In the genomic region with DNA sequence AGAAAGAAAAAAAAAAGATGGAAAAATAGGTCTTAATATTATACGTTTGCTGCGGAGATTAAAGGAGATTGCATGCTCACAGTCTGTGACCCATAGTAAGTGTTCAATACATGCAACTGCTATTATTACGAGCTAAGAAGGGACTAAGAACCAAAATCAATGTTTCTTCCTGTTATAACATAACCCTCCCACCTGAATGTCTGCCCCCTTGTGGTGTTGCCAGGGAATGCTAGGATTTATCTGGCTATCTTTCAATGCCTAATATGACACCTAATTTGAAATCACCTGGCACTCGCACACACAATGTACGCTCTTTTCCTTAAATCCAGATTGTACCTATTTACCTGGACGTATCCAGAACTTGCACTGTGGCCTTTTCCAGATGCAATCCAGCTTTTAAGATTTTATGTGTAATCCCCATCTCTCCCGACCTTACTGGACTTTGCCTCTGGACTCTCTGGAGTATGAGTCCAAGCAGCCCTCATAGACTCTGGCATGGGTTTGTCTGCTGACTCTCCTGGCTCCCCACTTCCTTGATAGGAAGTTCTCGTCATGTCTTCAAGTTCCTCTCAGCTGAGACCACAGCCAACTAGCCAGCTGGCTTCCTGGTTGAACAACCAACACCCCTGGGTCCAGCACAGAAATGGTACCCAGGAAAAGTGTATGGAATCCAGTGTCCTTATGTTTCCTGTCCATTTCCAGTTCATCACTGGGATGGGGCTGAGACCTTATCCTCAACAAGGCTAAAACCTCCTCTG, we compare ENCODE assay signal across 9 cellular contexts.
A peak's percentile ranks its signal among the peaks of the same experiment; 100 is the strongest.
DNase-seq lines count a peak whose midpoint lies in the region; ATAC-seq and TF ChIP-seq lines count a peak whose summit lies in the region.
"Had no signal": no experiment of that assay in that cellular context is flagged by ENCODE, and none has a peak within 500 bp of the region (broad histone marks: within the 10 kb centered on the region; RNA-seq: fewer than 3 reads in every experiment).

No MANE protein-coding gene starts in this region.

- H4K20me1 ChIP-seq in SK-N-SH (ENCODE audit: insufficient read depth) (no peaks in the 10 kb centered on the region), mammary epithelial cell (ENCODE audit: insufficient read depth, low read length) (no peaks in the 10 kb centered on the region)

- no peak overlapping the region for H3K4me3 ChIP-seq in SK-N-SH (ENCODE audit: low read depth in 2 of 2, low read length in 1 of 2)
- H3K4me3 ChIP-seq in mammary epithelial cell (replicated peaks in 1 of 3; ENCODE audit: insufficient read depth in 1 of 3, low read depth in 2 of 3, low read length in 3 of 3): no peak overlapping the region
- no peak overlapping the region for H3K4me3 ChIP-seq in vagina

- CTCF ChIA-PET in SK-N-SH (lab: Yijun Ruan, JAX): interaction anchor here (0.7 to 1.7 kb wide), 8 partner anchors 10 to 663 kb away, joined by 3 to 4 read pairs (median 3); a partner anchor contains a TSS
- CTCF ChIA-PET in mammary epithelial cell (lab: Charles Lee; ENCODE audit: low non-redundant PET): no interaction called here

- H3K4me1 Mint-ChIP-seq in neural crest cell: peaks cover 12% of the 10 kb centered on the region

- TF ChIP-seq EP300 in SK-N-SH (IDR thresholded peaks at IDR 0.05; ENCODE audit: borderline replicate concordance in 1 of 2, low read depth in 1 of 2, low read length in 1 of 2) (no peak), Ishikawa (IDR thresholded peaks at IDR 0.05; ENCODE audit: borderline replicate concordance) (no peak)

- peaks cover 27% of the 10 kb centered on the region for H3K36me3 Mint-ChIP-seq in neural crest cell (ENCODE audit: low read depth)

- H3K79me2 ChIP-seq in SK-N-SH (ENCODE audit: insufficient read depth): no peaks in the 10 kb centered on the region
- no peaks in the 10 kb centered on the region for H3K79me2 ChIP-seq in mammary epithelial cell (ENCODE audit: insufficient read depth, low read length)

- ATAC-seq in SK-N-SH treated with all-trans-retinoic acid at 6 μM for 48 hours (no peak), HG03342 (IDR thresholded peaks at IDR 0.05; ENCODE audit: unreplicated experiment) (no peak)

- H3K9ac ChIP-seq in SK-N-SH: no peak overlapping the region
- H3K9ac ChIP-seq in mammary epithelial cell (ENCODE audit: insufficient read depth, low read length): no peak overlapping the region

- DNase-seq in SK-N-SH: no peak
- no peak for DNase-seq in mammary epithelial cell
- peak; percentile 18 for DNase-seq in neural crest cell (ENCODE audit: low read depth, low spot score)
- no peak for DNase-seq in vagina (ENCODE audit: extremely low spot score in 2 of 2)
- DNase-seq in midbrain (lab: John Stamatoyannopoulos, UW): no peak
- DNase-seq: caudate nucleus had no signal

- H3K4me3 Mint-ChIP-seq in neural crest cell: peak overlapping the region; percentile 18

- in situ Hi-C loops in mammary epithelial cell (cut with MboI; ENCODE audit: low sequenced_read_pairs in 2 of 2): no loop called here

- TF ChIP-seq POLR2A in vagina (IDR thresholded peaks at IDR 0.05): no peak

- POLR2A ChIA-PET in SK-N-SH (lab: Yijun Ruan, JAX): no interaction called here

- no TSS peak for BruUV-seq in mammary epithelial cell (replicated peaks; lab: Mats Ljungman, UMichigan)

- H3K9me3 ChIP-seq in SK-N-SH (no peaks in the 10 kb centered on the region), mammary epithelial cell (replicated peaks; ENCODE audit: insufficient read depth, low read length) (no peaks in the 10 kb centered on the region), vagina (no peaks in the 10 kb centered on the region)

- no peak; the same call in 1 of the 2 replicates for TF ChIP-seq RAD21 in SK-N-SH (IDR thresholded peaks at IDR 0.05; ENCODE audit: low read length)
- peak; percentile 25; the same call in 1 of the 2 replicates for TF ChIP-seq RAD21 in Ishikawa (IDR thresholded peaks at IDR 0.05; ENCODE audit: low read depth)

- TF ChIP-seq CTCF in SK-N-SH (IDR thresholded peaks at IDR 0.05) (peak; percentile 66), mammary epithelial cell (conservative IDR thresholded peaks at IDR 0.05 in 1 of 2, IDR thresholded peaks at IDR 0.05 in 1 of 2; ENCODE audit: extremely low read depth in 1 of 2, insufficient read depth in 1 of 2, low read depth in 1 of 2, low read length in 2 of 2) (peak; percentile 35 to 46), neural crest cell (conservative IDR thresholded peaks at IDR 0.05) (peak; percentile 61), vagina (IDR thresholded peaks at IDR 0.05) (no peak)

- H2AFZ ChIP-seq in SK-N-SH (ENCODE audit: low read depth) (no peak overlapping the region), mammary epithelial cell (ENCODE audit: low read depth, low read length) (no peak overlapping the region)

- dilution Hi-C loops in mammary epithelial cell (cut with HindIII; ENCODE audit: low sequenced_read_pairs): no loop called here

- no peaks in the 10 kb centered on the region for H3K9me2 ChIP-seq in SK-N-SH

- peak overlapping the region in 1 of 2 experiments; percentile 87; a peak in 1 of 4 replicates for H3K27ac ChIP-seq in SK-N-SH (ENCODE audit: low read depth in 2 of 2, low read length in 1 of 2)
- no peak overlapping the region for H3K27ac ChIP-seq in mammary epithelial cell (ENCODE audit: insufficient read depth, low read depth, low read length)
- H3K27ac ChIP-seq in vagina: no peak overlapping the region

- peaks cover 5% of the 10 kb centered on the region for H3K9me3 Mint-ChIP-seq in neural crest cell

- intact Hi-C loops in mammary epithelial cell (cut with micrococcal nuclease): no loop called here
- intact Hi-C loops in vagina (cut with DNase I): no loop called here

- H3K4me1 ChIP-seq in SK-N-SH (ENCODE audit: control insufficient read depth in 1 of 2, insufficient read depth in 2 of 2, low read depth in 1 of 2, low read length in 1 of 2) (peaks cover 11 to 64% of the 10 kb centered on the region in 2 experiments), mammary epithelial cell (ENCODE audit: insufficient read depth, low read length) (peaks cover 37% of the 10 kb centered on the region), vagina (peaks cover 49% of the 10 kb centered on the region)

- H3K36me3 ChIP-seq in SK-N-SH (replicated peaks in 1 of 2; ENCODE audit: control insufficient read depth in 1 of 2, insufficient read depth in 2 of 2, low read length in 1 of 2): no peaks in the 10 kb centered on the region
- no peaks in the 10 kb centered on the region for H3K36me3 ChIP-seq in mammary epithelial cell (ENCODE audit: insufficient read depth, low read length)
- no peaks in the 10 kb centered on the region for H3K36me3 ChIP-seq in vagina

- WGBS in SK-N-SH (ENCODE audit: low lambda C conversion rate): 98% methylated on average over 8 of the region's 8 CpGs
- 96% methylated on average over 7 of the region's 8 CpGs for WGBS in mammary epithelial cell (ENCODE audit: low coverage, missing lambda C conversion rate)

- H3K4me2 ChIP-seq in SK-N-SH: no peak overlapping the region
- H3K4me2 ChIP-seq in mammary epithelial cell (ENCODE audit: insufficient read depth, low read depth, low read length): no peak overlapping the region

- H3K27me3 Mint-ChIP-seq in neural crest cell (ENCODE audit: low read depth): no peaks in the 10 kb centered on the region

- no peak overlapping the region for H3K27ac Mint-ChIP-seq in neural crest cell (ENCODE audit: unreplicated experiment)

- H3F3A ChIP-seq in SK-N-SH (replicated peaks; ENCODE audit: insufficient read depth): peaks cover 18% of the 10 kb centered on the region

- H3K27me3 ChIP-seq in SK-N-SH (ENCODE audit: insufficient read depth): no peaks in the 10 kb centered on the region
- H3K27me3 ChIP-seq in mammary epithelial cell (ENCODE audit: insufficient read depth, low read length): no peaks in the 10 kb centered on the region
- H3K27me3 ChIP-seq in vagina: no peaks in the 10 kb centered on the region

TF ChIP-seq in SK-N-SH, 30 proteins besides CTCF, POLR2A, EP300 and RAD21:
- TF ChIP-seq RCOR1 (IDR thresholded peaks at IDR 0.05; ENCODE audit: low read length) (no peak), SMC3 (IDR thresholded peaks at IDR 0.05; ENCODE audit: low read depth, low read length) (0 out of 2 replicates have a peak, but pooled peaks have one; percentile 21)

TF ChIP-seq in SK-N-SH treated with all-trans-retinoic acid at 6 μM for 48 hours, 23 proteins besides CTCF, POLR2A, EP300 and RAD21:
- TF ChIP-seq BACH2 (CRISPR knock-in tag; IDR thresholded peaks at IDR 0.05; ENCODE audit: borderline replicate concordance) (no peak), PPARA (CRISPR knock-in tag; IDR thresholded peaks at IDR 0.05; ENCODE audit: borderline replicate concordance) (no peak), ZFP3 (CRISPR knock-in tag; IDR thresholded peaks at IDR 0.05) (no peak), TCF4 (CRISPR knock-in tag; IDR thresholded peaks at IDR 0.05; ENCODE audit: borderline replicate concordance) (no peak), ZNF565 (CRISPR knock-in tag; conservative IDR thresholded peaks at IDR 0.05; ENCODE audit: low read depth) (no peak)

TF ChIP-seq in Ishikawa, 13 proteins besides CTCF, POLR2A, EP300 and RAD21 (continues in another document):
- no peak for TF ChIP-seq CEBPB (IDR thresholded peaks at IDR 0.05)
- TF ChIP-seq TEAD4 (IDR thresholded peaks at IDR 0.05): 0 out of 2 replicates have a peak, but pooled peaks have one; percentile 4
- TF ChIP-seq, protein P1, sequence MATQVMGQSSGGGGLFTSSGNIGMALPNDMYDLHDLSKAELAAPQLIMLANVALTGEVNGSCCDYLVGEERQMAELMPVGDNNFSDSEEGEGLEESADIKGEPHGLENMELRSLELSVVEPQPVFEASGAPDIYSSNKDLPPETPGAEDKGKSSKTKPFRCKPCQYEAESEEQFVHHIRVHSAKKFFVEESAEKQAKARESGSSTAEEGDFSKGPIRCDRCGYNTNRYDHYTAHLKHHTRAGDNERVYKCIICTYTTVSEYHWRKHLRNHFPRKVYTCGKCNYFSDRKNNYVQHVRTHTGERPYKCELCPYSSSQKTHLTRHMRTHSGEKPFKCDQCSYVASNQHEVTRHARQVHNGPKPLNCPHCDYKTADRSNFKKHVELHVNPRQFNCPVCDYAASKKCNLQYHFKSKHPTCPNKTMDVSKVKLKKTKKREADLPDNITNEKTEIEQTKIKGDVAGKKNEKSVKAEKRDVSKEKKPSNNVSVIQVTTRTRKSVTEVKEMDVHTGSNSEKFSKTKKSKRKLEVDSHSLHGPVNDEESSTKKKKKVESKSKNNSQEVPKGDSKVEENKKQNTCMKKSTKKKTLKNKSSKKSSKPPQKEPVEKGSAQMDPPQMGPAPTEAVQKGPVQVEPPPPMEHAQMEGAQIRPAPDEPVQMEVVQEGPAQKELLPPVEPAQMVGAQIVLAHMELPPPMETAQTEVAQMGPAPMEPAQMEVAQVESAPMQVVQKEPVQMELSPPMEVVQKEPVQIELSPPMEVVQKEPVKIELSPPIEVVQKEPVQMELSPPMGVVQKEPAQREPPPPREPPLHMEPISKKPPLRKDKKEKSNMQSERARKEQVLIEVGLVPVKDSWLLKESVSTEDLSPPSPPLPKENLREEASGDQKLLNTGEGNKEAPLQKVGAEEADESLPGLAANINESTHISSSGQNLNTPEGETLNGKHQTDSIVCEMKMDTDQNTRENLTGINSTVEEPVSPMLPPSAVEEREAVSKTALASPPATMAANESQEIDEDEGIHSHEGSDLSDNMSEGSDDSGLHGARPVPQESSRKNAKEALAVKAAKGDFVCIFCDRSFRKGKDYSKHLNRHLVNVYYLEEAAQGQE (IDR thresholded peaks at IDR 0.05; ENCODE audit: low read depth): no peak
- TF ChIP-seq TCF12 (IDR thresholded peaks at IDR 0.05; ENCODE audit: low read depth): no peak
- no peak for TF ChIP-seq YY1 (IDR thresholded peaks at IDR 0.05; ENCODE audit: low read depth)
- no peak for TF ChIP-seq NFIC (IDR thresholded peaks at IDR 0.05)

Comparison
In these comparisons a context has a peak if more than half of its experiments do, and no peak if none do; other contexts are left out.
1. CTCF ChIP-seq: peak in SK-N-SH (single experiment), mammary epithelial cell (2 of 2) and neural crest cell (single experiment); none in vagina (0 of 3).